In the genomic region with DNA sequence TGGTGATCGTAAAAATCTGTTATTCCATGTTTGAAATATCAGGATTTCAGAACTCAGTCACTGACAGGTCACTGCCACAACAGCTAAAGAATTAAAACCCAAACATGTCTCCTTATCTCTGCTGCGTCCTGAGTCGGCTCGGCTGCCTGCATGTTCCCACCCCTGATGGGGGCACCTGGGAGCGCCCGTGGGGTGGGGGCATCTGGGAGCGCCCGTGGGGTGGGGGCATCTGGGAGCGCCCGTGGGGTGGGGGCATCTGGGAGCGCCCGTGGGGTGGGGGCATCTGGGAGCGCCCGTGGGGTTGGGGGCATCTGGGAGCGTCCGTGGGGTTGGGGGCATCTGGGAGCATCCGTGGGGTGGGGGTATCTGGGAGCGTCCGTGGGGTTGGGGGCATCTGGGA, we compare ENCODE assay signal across 5 cellular contexts.
DNase-seq lines count a peak whose midpoint lies in the region; TF ChIP-seq lines count a peak whose summit lies in the region.
"Not testable (repeated sequence)": the region's sequence is repeated elsewhere in the genome, so short reads cannot be mapped to it uniquely, and the experiment has no call there.

No MANE protein-coding gene starts in this region.

- DNase-seq in activated effector memory CD4-positive, alpha-beta T cell treated with anti-CD3 and anti-CD28 coated beads, Interleukin-2, amount 50 U/mL, for 16 hours: peak; percentile 3
- not testable (repeated sequence) for DNase-seq in endothelial cell (ENCODE audit: low spot score); neural crest cell (ENCODE audit: low read depth, low spot score); progenitor cell of endocrine pancreas (ENCODE audit: low spot score, unreplicated experiment)
- DNase-seq in ureter (ENCODE audit: low spot score): peak; percentile 9

- not testable (repeated sequence) for TF ChIP-seq CTCF in endothelial cell (IDR thresholded peaks at IDR 0.05; ENCODE audit: unreplicated experiment); neural crest cell (conservative IDR thresholded peaks at IDR 0.05); progenitor cell of endocrine pancreas (IDR thresholded peaks at IDR 0.05; ENCODE audit: unreplicated experiment)

- peak overlapping the region; percentile 70 for H3K27ac Mint-ChIP-seq in endothelial cell (ENCODE audit: unreplicated experiment)
- not testable (repeated sequence) for H3K27ac Mint-ChIP-seq in neural crest cell (ENCODE audit: unreplicated experiment)
- H3K27ac Mint-ChIP-seq in progenitor cell of endocrine pancreas: peak overlapping the region; percentile 31

- H3K4me1 Mint-ChIP-seq in endothelial cell (ENCODE audit: unreplicated experiment); neural crest cell: not testable (repeated sequence)
- peaks cover 11% of the 10 kb centered on the region for H3K4me1 Mint-ChIP-seq in progenitor cell of endocrine pancreas (ENCODE audit: low read depth)

- H3K4me3 Mint-ChIP-seq in endothelial cell (ENCODE audit: unreplicated experiment); progenitor cell of endocrine pancreas (ENCODE audit: low read depth): not testable (repeated sequence)
- H3K4me3 Mint-ChIP-seq in neural crest cell: peak overlapping the region; percentile 16

- H3K9me3 Mint-ChIP-seq in endothelial cell (ENCODE audit: unreplicated experiment); neural crest cell; progenitor cell of endocrine pancreas (ENCODE audit: low read depth): not testable (repeated sequence)

- H3K36me3 Mint-ChIP-seq in endothelial cell (ENCODE audit: low read depth, unreplicated experiment); neural crest cell (ENCODE audit: low read depth); progenitor cell of endocrine pancreas (ENCODE audit: insufficient read depth): not testable (repeated sequence)

- not testable (repeated sequence) for H3K27me3 Mint-ChIP-seq in endothelial cell (ENCODE audit: unreplicated experiment); neural crest cell (ENCODE audit: low read depth); progenitor cell of endocrine pancreas
